In the genomic region with DNA sequence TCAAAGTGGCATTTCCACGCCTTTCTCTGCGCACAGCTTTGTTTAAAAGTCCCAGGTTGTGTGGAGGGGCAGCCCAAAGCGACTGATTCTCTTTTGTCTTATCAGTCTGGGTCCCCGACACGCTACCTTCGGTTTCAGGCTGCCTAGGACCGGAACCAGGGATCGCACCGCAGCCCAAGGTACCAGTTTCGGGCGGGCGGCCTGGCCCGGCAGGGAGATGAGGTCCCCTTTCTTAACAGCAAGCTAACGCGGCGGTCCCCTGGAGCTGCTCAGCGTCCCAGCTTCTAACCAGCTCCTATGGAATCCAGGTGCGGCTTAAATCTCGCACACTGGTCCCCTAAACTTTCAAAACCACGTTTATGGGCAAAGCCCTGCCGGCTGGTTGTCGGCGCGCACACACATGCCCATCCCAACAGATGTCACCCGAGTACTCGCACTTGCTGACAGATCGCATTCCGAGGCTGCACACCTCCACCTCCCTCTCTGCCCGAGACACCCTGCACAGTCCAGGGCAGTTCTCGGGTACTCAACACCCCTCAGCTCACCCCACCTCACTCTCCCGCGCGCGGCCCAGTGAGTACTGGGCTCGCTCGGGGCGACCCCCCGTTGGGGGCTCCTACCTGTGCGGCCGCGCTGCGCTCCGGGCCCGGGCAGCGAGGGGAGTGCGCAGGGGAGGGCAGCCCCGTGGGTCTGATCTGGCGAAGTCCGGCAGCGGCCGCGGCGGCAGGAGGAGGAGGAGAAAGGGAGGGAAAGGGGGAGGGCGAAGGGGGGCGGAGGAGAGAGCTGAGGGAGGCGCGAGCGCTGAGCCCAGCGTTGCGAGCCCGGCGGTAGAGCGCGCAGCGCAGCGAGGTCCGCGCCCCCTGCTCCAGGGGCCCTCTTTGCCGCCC, we compare ENCODE assay signal across 8 cellular contexts. TPM values are rescaled to one million over a fixed set of nuclear protein-coding genes. Genes with fewer than 3 reads are reported as not detected.
DNase-seq lines count a peak whose midpoint lies in the region; ATAC-seq and TF ChIP-seq lines count a peak whose summit lies in the region.

A gene with protein sequence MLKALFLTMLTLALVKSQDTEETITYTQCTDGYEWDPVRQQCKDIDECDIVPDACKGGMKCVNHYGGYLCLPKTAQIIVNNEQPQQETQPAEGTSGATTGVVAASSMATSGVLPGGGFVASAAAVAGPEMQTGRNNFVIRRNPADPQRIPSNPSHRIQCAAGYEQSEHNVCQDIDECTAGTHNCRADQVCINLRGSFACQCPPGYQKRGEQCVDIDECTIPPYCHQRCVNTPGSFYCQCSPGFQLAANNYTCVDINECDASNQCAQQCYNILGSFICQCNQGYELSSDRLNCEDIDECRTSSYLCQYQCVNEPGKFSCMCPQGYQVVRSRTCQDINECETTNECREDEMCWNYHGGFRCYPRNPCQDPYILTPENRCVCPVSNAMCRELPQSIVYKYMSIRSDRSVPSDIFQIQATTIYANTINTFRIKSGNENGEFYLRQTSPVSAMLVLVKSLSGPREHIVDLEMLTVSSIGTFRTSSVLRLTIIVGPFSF (minus strand): TSS at position 692 of the 887 bp plus-strand sequence. CDS start 1,342 bp downstream, outside the sequence.

- TF ChIP-seq CTCF in heart right ventricle (IDR thresholded peaks at IDR 0.05), result no peak
- TF ChIP-seq CTCF in progenitor cell of endocrine pancreas (IDR thresholded peaks at IDR 0.05; ENCODE audit: unreplicated experiment), result no peak

- intact Hi-C loops in heart right ventricle (cut with DNase I), result loop anchor here in 1 of 10 donors (2.0 kb wide), 1 partner anchor 39 kb away; no protein-coding TSS in a partner anchor

- no peaks in the 10 kb centered on the region for H3K36me3 Mint-ChIP-seq in activated CD4-positive, alpha-beta T cell treated with anti-CD3 and anti-CD28 coated beads, Interleukin-2, amount 10 ng/mL, durations not matched to agents 7 days and 5 days (ENCODE audit: low read depth)
- H3K36me3 Mint-ChIP-seq in activated naive CD8-positive, alpha-beta T cell treated with anti-CD3 and anti-CD28 coated beads, Interleukin-2, amount 50 U/mL, for 24 hours (ENCODE audit: low read depth), result no peaks in the 10 kb centered on the region
- no peaks in the 10 kb centered on the region for H3K36me3 Mint-ChIP-seq in progenitor cell of endocrine pancreas (ENCODE audit: insufficient read depth)

- ATAC-seq in activated naive CD8-positive, alpha-beta T cell treated with anti-CD3 and anti-CD28 coated beads, Interleukin-2, amount 50 U/mL, for 24 hours, result peak; percentile 20
- ATAC-seq in heart right ventricle, result peak; percentile 73 to 94 (median 90)

- H3K27me3 ChIP-seq in heart right ventricle, result peaks cover 0 to 49% (median 26%) of the 10 kb centered on the region in 7 donors

- H3K9me3 Mint-ChIP-seq in activated CD4-positive, alpha-beta T cell treated with anti-CD3 and anti-CD28 coated beads, Interleukin-2, amount 10 ng/mL, durations not matched to agents 7 days and 5 days, result no peaks in the 10 kb centered on the region
- H3K9me3 Mint-ChIP-seq in activated naive CD8-positive, alpha-beta T cell treated with anti-CD3 and anti-CD28 coated beads, Interleukin-2, amount 50 U/mL, for 24 hours, result no peaks in the 10 kb centered on the region
- no peaks in the 10 kb centered on the region for H3K9me3 Mint-ChIP-seq in progenitor cell of endocrine pancreas (ENCODE audit: low read depth)

- H3K4me3 Mint-ChIP-seq in activated CD4-positive, alpha-beta T cell treated with anti-CD3 and anti-CD28 coated beads, Interleukin-2, amount 10 ng/mL, durations not matched to agents 7 days and 5 days, result peak within 1 kb of the TSS; percentile 7
- H3K4me3 Mint-ChIP-seq in activated naive CD8-positive, alpha-beta T cell treated with anti-CD3 and anti-CD28 coated beads, Interleukin-2, amount 50 U/mL, for 24 hours, result no peak within 1 kb of the TSS
- peak within 1 kb of the TSS; percentile 90 for H3K4me3 Mint-ChIP-seq in progenitor cell of endocrine pancreas (ENCODE audit: low read depth)

- DNase-seq in activated CD4-positive, alpha-beta T cell treated with anti-CD3 and anti-CD28 coated beads, Interleukin-2, amount 10 ng/mL, durations not matched to agents 7 days and 5 days, result no peak
- no peak for DNase-seq in activated CD4-positive, alpha-beta T cell treated with anti-CD3 and anti-CD28 coated beads for 4 hours
- DNase-seq in HuH-7.5 (ENCODE audit: low spot score), result peak; percentile 54
- no peak for DNase-seq in activated naive CD8-positive, alpha-beta T cell treated with anti-CD3 and anti-CD28 coated beads, Interleukin-2, amount 50 U/mL, for 24 hours
- DNase-seq in heart right ventricle, result peak; percentile 52 to 64
- peak; percentile 65 for DNase-seq in progenitor cell of endocrine pancreas (ENCODE audit: low spot score, unreplicated experiment)
- no peak for DNase-seq in NK-92 treated with Interleukin-12 subunit alpha and Interleukin-12 subunit beta, amount 100 ng/mL, for 24 hours (lab: John Stamatoyannopoulos, UW)
- no peak for DNase-seq in erythroblast (lab: John Stamatoyannopoulos, UW)

- peaks cover 45% of the 10 kb centered on the region for H3K27me3 Mint-ChIP-seq in activated CD4-positive, alpha-beta T cell treated with anti-CD3 and anti-CD28 coated beads, Interleukin-2, amount 10 ng/mL, durations not matched to agents 7 days and 5 days
- peaks cover 37% of the 10 kb centered on the region for H3K27me3 Mint-ChIP-seq in activated naive CD8-positive, alpha-beta T cell treated with anti-CD3 and anti-CD28 coated beads, Interleukin-2, amount 50 U/mL, for 24 hours
- peaks cover 40% of the 10 kb centered on the region for H3K27me3 Mint-ChIP-seq in progenitor cell of endocrine pancreas

- H3K27ac Mint-ChIP-seq in activated CD4-positive, alpha-beta T cell treated with anti-CD3 and anti-CD28 coated beads, Interleukin-2, amount 10 ng/mL, durations not matched to agents 7 days and 5 days, result no peak within 1 kb of the TSS
- H3K27ac Mint-ChIP-seq in activated naive CD8-positive, alpha-beta T cell treated with anti-CD3 and anti-CD28 coated beads, Interleukin-2, amount 50 U/mL, for 24 hours, result no peak within 1 kb of the TSS
- H3K27ac Mint-ChIP-seq in progenitor cell of endocrine pancreas, result peak within 1 kb of the TSS; percentile 91

- peak within 1 kb of the TSS; percentile 42 to 70 (median 62) for H3K4me3 ChIP-seq in heart right ventricle

- POLR2A ChIA-PET in activated CD4-positive, alpha-beta T cell treated with anti-CD3 and anti-CD28 coated beads, Interleukin-2, amount 10 ng/mL, durations not matched to agents 7 days and 5 days (lab: Charles Lee), result no interaction called here

- CTCF ChIA-PET in activated CD4-positive, alpha-beta T cell treated with anti-CD3 and anti-CD28 coated beads, Interleukin-2, amount 10 ng/mL, durations not matched to agents 7 days and 5 days (lab: Charles Lee), result no interaction called here

- peaks cover 0 to 14% (median 6%) of the 10 kb centered on the region in 9 donors for H3K4me1 ChIP-seq in heart right ventricle

- peaks cover 0 to 3% (median 0%) of the 10 kb centered on the region in 9 donors for H3K36me3 ChIP-seq in heart right ventricle

- 1% methylated on average over 64 to 69 of the region's 69 CpGs for WGBS in heart right ventricle, 2 donors

- TF ChIP-seq POLR2A in erythroblast (IDR thresholded peaks at IDR 0.05; ENCODE audit: low read length), result no peak

- peak within 1 kb of the TSS in 7 of 10 donors; percentile 17 to 76 (median 50) for H3K27ac ChIP-seq in heart right ventricle

- no peaks in the 10 kb centered on the region for H3K9me3 ChIP-seq in heart right ventricle

- peaks cover 3% of the 10 kb centered on the region for H3K4me1 Mint-ChIP-seq in activated CD4-positive, alpha-beta T cell treated with anti-CD3 and anti-CD28 coated beads, Interleukin-2, amount 10 ng/mL, durations not matched to agents 7 days and 5 days
- peaks cover 5% of the 10 kb centered on the region for H3K4me1 Mint-ChIP-seq in activated naive CD8-positive, alpha-beta T cell treated with anti-CD3 and anti-CD28 coated beads, Interleukin-2, amount 50 U/mL, for 24 hours
- H3K4me1 Mint-ChIP-seq in progenitor cell of endocrine pancreas (ENCODE audit: low read depth), result peaks cover 11% of the 10 kb centered on the region

RNA-seq across cellular contexts. Expression of the gene that starts here (rescaled TPM):
- total RNA-seq in activated CD4-positive, alpha-beta T cell treated with anti-CD3 and anti-CD28 coated beads, Interleukin-2, amount 10 ng/mL, durations not matched to agents 7 days and 5 days, result not detected
- total RNA-seq in heart right ventricle (100 to 1,000 TPM in 1 of 10 donors, 10 to 100 TPM in 9; 18.6 to 157 (median 32.5) TPM), progenitor cell of endocrine pancreas (37.6 and 43.9 TPM in 2 replicates)
- 10 to 100 TPM; 15.7 to 46.9 TPM for polyA plus RNA-seq in heart right ventricle

Comparison
In these comparisons a context has a peak if more than half of its experiments do, and no peak if none do; other contexts are left out.
1. RNA of the gene that starts here (total RNA-seq): 37.6 to 43.9 TPM in progenitor cell of endocrine pancreas and 18.6 to 157 TPM in heart right ventricle; not detected in activated CD4-positive, alpha-beta T cell treated with anti-CD3 and anti-CD28 coated beads, Interleukin-2, amount 10 ng/mL, durations not matched to agents 7 days and 5 days; every median in the first group is over 10 times any median in the second.
2. DNase-seq: peak in HuH-7.5 (single experiment), heart right ventricle (2 of 2) and progenitor cell of endocrine pancreas (single experiment); none in activated CD4-positive, alpha-beta T cell treated with anti-CD3 and anti-CD28 coated beads, Interleukin-2, amount 10 ng/mL, durations not matched to agents 7 days and 5 days (single experiment), activated CD4-positive, alpha-beta T cell treated with anti-CD3 and anti-CD28 coated beads for 4 hours (0 of 2), activated naive CD8-positive, alpha-beta T cell treated with anti-CD3 and anti-CD28 coated beads, Interleukin-2, amount 50 U/mL, for 24 hours (single experiment), NK-92 treated with Interleukin-12 subunit alpha and Interleukin-12 subunit beta, amount 100 ng/mL, for 24 hours (single experiment) and erythroblast (0 of 2).